ENCODE assay signal across 1 cellular context in the genomic region with DNA sequence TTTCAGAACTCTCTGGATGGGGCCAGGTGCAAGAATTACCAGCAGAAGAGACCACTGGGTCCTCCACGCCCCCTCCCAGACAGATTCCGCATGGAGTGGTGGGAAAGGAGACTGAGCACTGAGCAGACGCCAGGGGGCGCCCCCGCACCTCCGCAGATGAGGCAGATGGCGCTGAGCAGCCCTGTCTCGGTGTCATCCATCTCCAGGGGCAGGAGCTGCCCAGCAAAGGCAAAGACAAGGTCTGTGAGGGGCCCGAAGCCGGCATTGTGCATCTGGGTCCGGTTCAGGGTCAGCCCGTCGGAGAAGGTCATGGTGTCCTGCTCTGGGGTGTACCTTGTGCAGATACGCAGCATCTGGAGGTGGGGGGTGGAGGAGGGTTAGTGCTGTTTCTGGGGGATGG.
TF ChIP-seq lines count a peak whose summit lies in the region.

No MANE protein-coding gene starts in this region.

TF ChIP-seq in SK-N-SH, 30 proteins besides CTCF, POLR2A, EP300 and RAD21:
- TF ChIP-seq, protein P1, sequence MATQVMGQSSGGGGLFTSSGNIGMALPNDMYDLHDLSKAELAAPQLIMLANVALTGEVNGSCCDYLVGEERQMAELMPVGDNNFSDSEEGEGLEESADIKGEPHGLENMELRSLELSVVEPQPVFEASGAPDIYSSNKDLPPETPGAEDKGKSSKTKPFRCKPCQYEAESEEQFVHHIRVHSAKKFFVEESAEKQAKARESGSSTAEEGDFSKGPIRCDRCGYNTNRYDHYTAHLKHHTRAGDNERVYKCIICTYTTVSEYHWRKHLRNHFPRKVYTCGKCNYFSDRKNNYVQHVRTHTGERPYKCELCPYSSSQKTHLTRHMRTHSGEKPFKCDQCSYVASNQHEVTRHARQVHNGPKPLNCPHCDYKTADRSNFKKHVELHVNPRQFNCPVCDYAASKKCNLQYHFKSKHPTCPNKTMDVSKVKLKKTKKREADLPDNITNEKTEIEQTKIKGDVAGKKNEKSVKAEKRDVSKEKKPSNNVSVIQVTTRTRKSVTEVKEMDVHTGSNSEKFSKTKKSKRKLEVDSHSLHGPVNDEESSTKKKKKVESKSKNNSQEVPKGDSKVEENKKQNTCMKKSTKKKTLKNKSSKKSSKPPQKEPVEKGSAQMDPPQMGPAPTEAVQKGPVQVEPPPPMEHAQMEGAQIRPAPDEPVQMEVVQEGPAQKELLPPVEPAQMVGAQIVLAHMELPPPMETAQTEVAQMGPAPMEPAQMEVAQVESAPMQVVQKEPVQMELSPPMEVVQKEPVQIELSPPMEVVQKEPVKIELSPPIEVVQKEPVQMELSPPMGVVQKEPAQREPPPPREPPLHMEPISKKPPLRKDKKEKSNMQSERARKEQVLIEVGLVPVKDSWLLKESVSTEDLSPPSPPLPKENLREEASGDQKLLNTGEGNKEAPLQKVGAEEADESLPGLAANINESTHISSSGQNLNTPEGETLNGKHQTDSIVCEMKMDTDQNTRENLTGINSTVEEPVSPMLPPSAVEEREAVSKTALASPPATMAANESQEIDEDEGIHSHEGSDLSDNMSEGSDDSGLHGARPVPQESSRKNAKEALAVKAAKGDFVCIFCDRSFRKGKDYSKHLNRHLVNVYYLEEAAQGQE (IDR thresholded peaks at IDR 0.05; ENCODE audit: low read depth, low read length), result no peak
- TF ChIP-seq TEAD4 (IDR thresholded peaks at IDR 0.05; ENCODE audit: borderline replicate concordance, insufficient read depth), result no peak
- peak; percentile 17 for TF ChIP-seq CHD2 (IDR thresholded peaks at IDR 0.05; ENCODE audit: low read length, partially characterized antibody)
- TF ChIP-seq SIN3A (IDR thresholded peaks at IDR 0.05; ENCODE audit: borderline replicate concordance, low read depth, low read length), result no peak
- TF ChIP-seq FOSL2 (IDR thresholded peaks at IDR 0.05; ENCODE audit: borderline replicate concordance, low read depth), result no peak
- no peak for TF ChIP-seq EZH2phosphoT487 (IDR thresholded peaks at IDR 0.05; ENCODE audit: borderline replicate concordance, low read depth)
- no peak for TF ChIP-seq MEF2A (IDR thresholded peaks at IDR 0.05; ENCODE audit: borderline replicate concordance, low read depth)
- 0 out of 2 replicates have a peak, but pooled peaks have one; percentile 10 for TF ChIP-seq NRF1 (IDR thresholded peaks at IDR 0.05; ENCODE audit: low read depth, low read length)
- peak; percentile 99 for TF ChIP-seq SMC3 (IDR thresholded peaks at IDR 0.05; ENCODE audit: low read depth, low read length)
- TF ChIP-seq MXI1 (IDR thresholded peaks at IDR 0.05; ENCODE audit: low read depth, low read length), result peak; percentile 54; the same call in 1 of the 2 replicates
- TF ChIP-seq GABPA (IDR thresholded peaks at IDR 0.05; ENCODE audit: low read depth), result no peak
- peak; percentile 63; the same call in 1 of the 2 replicates for TF ChIP-seq RFX5 (IDR thresholded peaks at IDR 0.05; ENCODE audit: low read length)
TF ChIP-seq in SK-N-SH: peak in this region for 5.
